24 cellular contexts compared by ENCODE assay signal in genomic region chrX:139078761-139079160, GRCh38.
DNase-seq lines count a peak whose midpoint lies in the region; ATAC-seq and TF ChIP-seq lines count a peak whose summit lies in the region.
"Had no signal": no experiment of that assay in that cellular context is flagged by ENCODE, and none has a peak within 500 bp of the region (broad histone marks: within the 10 kb centered on the region; RNA-seq: fewer than 3 reads in every experiment).

No MANE protein-coding gene starts in this region.

- 64 to 67% methylated on average over 7 of the region's 7 CpGs for WGBS in GM23248 (ENCODE audit: low coverage in 1 of 2, low lambda C conversion rate in 2 of 2, missing lambda C conversion rate in 2 of 2), 2 experiments

- H3K9me2 ChIP-seq in GM23248 (ENCODE audit: insufficient read depth): no peaks in the 10 kb centered on the region

- H3K4me2 ChIP-seq in GM23248 (ENCODE audit: unreplicated experiment): no peak overlapping the region
- H3K4me2 ChIP-seq: GM23338 had no signal

- in situ Hi-C loops in GM23248 (cut with MboI): no loop called here

- H4K20me1 ChIP-seq in GM23248 (ENCODE audit: insufficient read depth): no peaks in the 10 kb centered on the region

- DNase-seq in GM23248: no peak
- DNase-seq in SK-N-MC (ENCODE audit: low read depth, low spot score): no peak
- peak; percentile 37 for DNase-seq in fibroblast of the aortic adventitia (ENCODE audit: low read depth)
- DNase-seq in retina: peak; percentile 1
- DNase-seq in HT-29 (ENCODE audit: low spot score): no peak
- no peak for DNase-seq in H7
- no peak for DNase-seq in coronary artery (ENCODE audit: low spot score)
- DNase-seq: BE2C; C1 segment of cervical spinal cord; CD4-positive, CD25-positive, alpha-beta regulatory T cell; CD8-positive, alpha-beta memory T cell; COR-L47; DMS 273 treated with DMSO at 0.1 percent for 48 hours; DMS53; DND-41; EL; HFFc6; IMR-90 had no signal

- no peak overlapping the region for H3K9ac ChIP-seq in GM23248
- no peak overlapping the region for H3K9ac ChIP-seq in SK-N-MC (ENCODE audit: insufficient read length)

- H3K9me3 ChIP-seq in GM23248 (ENCODE audit: low read depth): no peaks in the 10 kb centered on the region
- H3K9me3 ChIP-seq in SK-N-MC (ENCODE audit: low read depth, low read length): no peaks in the 10 kb centered on the region
- H3K9me3 ChIP-seq: BE2C had no signal

- H3K79me2 ChIP-seq in GM23248 (ENCODE audit: insufficient read depth): no peaks in the 10 kb centered on the region

- H3K36me3 ChIP-seq in GM23248 (ENCODE audit: low read depth) (no peaks in the 10 kb centered on the region), SK-N-MC (ENCODE audit: insufficient read depth, low read length) (no peaks in the 10 kb centered on the region), H7 (replicated peaks; ENCODE audit: control insufficient read depth, insufficient read depth, low read length) (no peaks in the 10 kb centered on the region)
- H3K36me3 ChIP-seq: BE2C had no signal

- H3K27ac ChIP-seq in GM23248 (peak overlapping the region; percentile 94; the same call in 1 of the 2 replicates), SK-N-MC (no peak overlapping the region), coronary artery (no peak overlapping the region)
- H3K27ac ChIP-seq: HL-60 had no signal

- peaks cover 22% of the 10 kb centered on the region for H3K4me1 ChIP-seq in GM23248 (ENCODE audit: insufficient read depth)
- H3K4me1 ChIP-seq: BE2C had no signal

- H3K27me3 ChIP-seq in GM23248 (replicated peaks; ENCODE audit: insufficient read depth) (no peaks in the 10 kb centered on the region), H7 (ENCODE audit: control insufficient read depth, insufficient read depth, low read length) (no peaks in the 10 kb centered on the region)
- H3K27me3 ChIP-seq: BE2C had no signal

- H2AFZ ChIP-seq in GM23248: no peak overlapping the region
- H2AFZ ChIP-seq: GM23338 had no signal

- no peak overlapping the region for H3K4me3 ChIP-seq in GM23248
- H3K4me3 ChIP-seq in SK-N-MC: peak overlapping the region; percentile 33; the same call in 1 of the 2 replicates
- H3K4me3 ChIP-seq in fibroblast of the aortic adventitia (ENCODE audit: low read depth, low read length): no peak overlapping the region
- H3K4me3 ChIP-seq in H7 (ENCODE audit: insufficient read depth, low read depth, low read length): no peak overlapping the region
- H3K4me3 ChIP-seq in coronary artery: no peak overlapping the region
- H3K4me3 ChIP-seq: GM12878, GM23338, K562 had no signal

- ATAC-seq in HG03045 (IDR thresholded peaks at IDR 0.05; ENCODE audit: unreplicated experiment): no peak
- ATAC-seq: GM12878, GM23338, HCT116, K562 had no signal

- no peak for TF ChIP-seq CTCF in fibroblast of the aortic adventitia (IDR thresholded peaks at IDR 0.05; ENCODE audit: insufficient read depth, low read length)
- TF ChIP-seq CTCF in coronary artery (IDR thresholded peaks at IDR 0.05): no peak

- peaks cover 19% of the 10 kb centered on the region for H3F3A ChIP-seq in GM23248 (ENCODE audit: insufficient read depth)

Comparison
In these comparisons a context has a peak if more than half of its experiments do, and no peak if none do; other contexts are left out.
1. DNase-seq: peak in fibroblast of the aortic adventitia (single experiment) and retina (single experiment); none in GM23248 (single experiment), SK-N-MC (single experiment), HT-29 (single experiment), H7 (single experiment) and coronary artery (single experiment).